1 cellular context compared by ENCODE assay signal in genomic region chr15:66497502-66498455, GRCh38.
TF ChIP-seq lines count a peak whose summit lies in the region.

Gene SNAPC5 (minus strand): TSS chr15:66497762. CDS start chr15:66497731, 31 bp downstream.

TF ChIP-seq in HEK293, 187 proteins besides CTCF, POLR2A, EP300 and RAD21 (continued from another document and continues in another):
- TF ChIP-seq ZNF785 (tag by site-specific recombination; IDR thresholded peaks at IDR 0.05), result 0 out of 2 replicates have a peak, but pooled peaks have one; percentile 63
- no peak for TF ChIP-seq ZNF658 (tag by site-specific recombination; IDR thresholded peaks at IDR 0.05)
- no peak for TF ChIP-seq ZNF26 (tag by site-specific recombination; IDR thresholded peaks at IDR 0.05)
- no peak for TF ChIP-seq BCL11B (tag by site-specific recombination; IDR thresholded peaks at IDR 0.05; ENCODE audit: low read depth)
- no peak for TF ChIP-seq ZNF677 (tag by site-specific recombination; IDR thresholded peaks at IDR 0.05)
- no peak for TF ChIP-seq ZNF514 (tag by site-specific recombination; IDR thresholded peaks at IDR 0.05)
- TF ChIP-seq WT1 (tag by site-specific recombination; IDR thresholded peaks at IDR 0.05), result peak; percentile 80
- TF ChIP-seq, protein P1, sequence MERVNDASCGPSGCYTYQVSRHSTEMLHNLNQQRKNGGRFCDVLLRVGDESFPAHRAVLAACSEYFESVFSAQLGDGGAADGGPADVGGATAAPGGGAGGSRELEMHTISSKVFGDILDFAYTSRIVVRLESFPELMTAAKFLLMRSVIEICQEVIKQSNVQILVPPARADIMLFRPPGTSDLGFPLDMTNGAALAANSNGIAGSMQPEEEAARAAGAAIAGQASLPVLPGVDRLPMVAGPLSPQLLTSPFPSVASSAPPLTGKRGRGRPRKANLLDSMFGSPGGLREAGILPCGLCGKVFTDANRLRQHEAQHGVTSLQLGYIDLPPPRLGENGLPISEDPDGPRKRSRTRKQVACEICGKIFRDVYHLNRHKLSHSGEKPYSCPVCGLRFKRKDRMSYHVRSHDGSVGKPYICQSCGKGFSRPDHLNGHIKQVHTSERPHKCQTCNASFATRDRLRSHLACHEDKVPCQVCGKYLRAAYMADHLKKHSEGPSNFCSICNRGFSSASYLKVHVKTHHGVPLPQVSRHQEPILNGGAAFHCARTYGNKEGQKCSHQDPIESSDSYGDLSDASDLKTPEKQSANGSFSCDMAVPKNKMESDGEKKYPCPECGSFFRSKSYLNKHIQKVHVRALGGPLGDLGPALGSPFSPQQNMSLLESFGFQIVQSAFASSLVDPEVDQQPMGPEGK (tag by site-specific recombination; IDR thresholded peaks at IDR 0.05), result peak; percentile 94
- TF ChIP-seq, protein P2, sequence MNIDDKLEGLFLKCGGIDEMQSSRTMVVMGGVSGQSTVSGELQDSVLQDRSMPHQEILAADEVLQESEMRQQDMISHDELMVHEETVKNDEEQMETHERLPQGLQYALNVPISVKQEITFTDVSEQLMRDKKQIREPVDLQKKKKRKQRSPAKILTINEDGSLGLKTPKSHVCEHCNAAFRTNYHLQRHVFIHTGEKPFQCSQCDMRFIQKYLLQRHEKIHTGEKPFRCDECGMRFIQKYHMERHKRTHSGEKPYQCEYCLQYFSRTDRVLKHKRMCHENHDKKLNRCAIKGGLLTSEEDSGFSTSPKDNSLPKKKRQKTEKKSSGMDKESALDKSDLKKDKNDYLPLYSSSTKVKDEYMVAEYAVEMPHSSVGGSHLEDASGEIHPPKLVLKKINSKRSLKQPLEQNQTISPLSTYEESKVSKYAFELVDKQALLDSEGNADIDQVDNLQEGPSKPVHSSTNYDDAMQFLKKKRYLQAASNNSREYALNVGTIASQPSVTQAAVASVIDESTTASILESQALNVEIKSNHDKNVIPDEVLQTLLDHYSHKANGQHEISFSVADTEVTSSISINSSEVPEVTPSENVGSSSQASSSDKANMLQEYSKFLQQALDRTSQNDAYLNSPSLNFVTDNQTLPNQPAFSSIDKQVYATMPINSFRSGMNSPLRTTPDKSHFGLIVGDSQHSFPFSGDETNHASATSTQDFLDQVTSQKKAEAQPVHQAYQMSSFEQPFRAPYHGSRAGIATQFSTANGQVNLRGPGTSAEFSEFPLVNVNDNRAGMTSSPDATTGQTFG (tag by site-specific recombination; IDR thresholded peaks at IDR 0.05; ENCODE audit: borderline replicate concordance), result peak; percentile 63; the same call in 1 of the 2 replicates
- peak; percentile 97 for TF ChIP-seq ZNF324 (tag by site-specific recombination; IDR thresholded peaks at IDR 0.05)
- no peak for TF ChIP-seq ZNF18 (tag by site-specific recombination; IDR thresholded peaks at IDR 0.05)
- TF ChIP-seq, protein P3, sequence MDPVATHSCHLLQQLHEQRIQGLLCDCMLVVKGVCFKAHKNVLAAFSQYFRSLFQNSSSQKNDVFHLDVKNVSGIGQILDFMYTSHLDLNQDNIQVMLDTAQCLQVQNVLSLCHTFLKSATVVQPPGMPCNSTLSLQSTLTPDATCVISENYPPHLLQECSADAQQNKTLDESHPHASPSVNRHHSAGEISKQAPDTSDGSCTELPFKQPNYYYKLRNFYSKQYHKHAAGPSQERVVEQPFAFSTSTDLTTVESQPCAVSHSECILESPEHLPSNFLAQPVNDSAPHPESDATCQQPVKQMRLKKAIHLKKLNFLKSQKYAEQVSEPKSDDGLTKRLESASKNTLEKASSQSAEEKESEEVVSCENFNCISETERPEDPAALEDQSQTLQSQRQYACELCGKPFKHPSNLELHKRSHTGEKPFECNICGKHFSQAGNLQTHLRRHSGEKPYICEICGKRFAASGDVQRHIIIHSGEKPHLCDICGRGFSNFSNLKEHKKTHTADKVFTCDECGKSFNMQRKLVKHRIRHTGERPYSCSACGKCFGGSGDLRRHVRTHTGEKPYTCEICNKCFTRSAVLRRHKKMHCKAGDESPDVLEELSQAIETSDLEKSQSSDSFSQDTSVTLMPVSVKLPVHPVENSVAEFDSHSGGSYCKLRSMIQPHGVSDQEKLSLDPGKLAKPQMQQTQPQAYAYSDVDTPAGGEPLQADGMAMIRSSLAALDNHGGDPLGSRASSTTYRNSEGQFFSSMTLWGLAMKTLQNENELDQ (tag by site-specific recombination; IDR thresholded peaks at IDR 0.05; ENCODE audit: low read depth), result no peak
- no peak for TF ChIP-seq BCL6B (tag by site-specific recombination; IDR thresholded peaks at IDR 0.05)
- TF ChIP-seq ZNF335 (tag by site-specific recombination; conservative IDR thresholded peaks at IDR 0.05), result peak; percentile 81
- peak; percentile 100 for TF ChIP-seq ZEB2 (tag by site-specific recombination; IDR thresholded peaks at IDR 0.05)
- TF ChIP-seq ZNF621 (tag by site-specific recombination; IDR thresholded peaks at IDR 0.05), result no peak
- peak; percentile 96 for TF ChIP-seq ZNF600 (tag by site-specific recombination; IDR thresholded peaks at IDR 0.05)
- TF ChIP-seq ZNF560 (tag by site-specific recombination; IDR thresholded peaks at IDR 0.05; ENCODE audit: borderline replicate concordance), result no peak
- peak; percentile 81; the same call in 1 of the 2 replicates for TF ChIP-seq TRIM28 (IDR thresholded peaks at IDR 0.05; ENCODE audit: borderline replicate concordance, low read length)
- TF ChIP-seq ZNF24 (tag by site-specific recombination; IDR thresholded peaks at IDR 0.05), result peak; percentile 81; the same call in 1 of the 2 replicates
- peak; percentile 75; the same call in 1 of the 2 replicates for TF ChIP-seq YY1 (tag by site-specific recombination; IDR thresholded peaks at IDR 0.05)
- no peak for TF ChIP-seq ZNF202 (tag by site-specific recombination; IDR thresholded peaks at IDR 0.05; ENCODE audit: borderline replicate concordance)
- TF ChIP-seq ZFP3 (tag by site-specific recombination; IDR thresholded peaks at IDR 0.05; ENCODE audit: low read depth), result no peak
- peak; percentile 96 for TF ChIP-seq ZBTB21 (tag by site-specific recombination; IDR thresholded peaks at IDR 0.05)
- peak; percentile 6; the same call in 1 of the 2 replicates for TF ChIP-seq ZBTB48 (tag by site-specific recombination; IDR thresholded peaks at IDR 0.05)
- TF ChIP-seq ZSCAN23 (tag by site-specific recombination; IDR thresholded peaks at IDR 0.05), result peak; percentile 85
- TF ChIP-seq ZNF138 (tag by site-specific recombination; IDR thresholded peaks at IDR 0.05; ENCODE audit: borderline replicate concordance), result no peak
- TF ChIP-seq ZSCAN30 (tag by site-specific recombination; IDR thresholded peaks at IDR 0.05), result peak; percentile 99
- TF ChIP-seq EGR2 (tag by site-specific recombination; IDR thresholded peaks at IDR 0.05; ENCODE audit: low read depth), result peak; percentile 24; the same call in 1 of the 2 replicates
- TF ChIP-seq BCL11A (tag by site-specific recombination; IDR thresholded peaks at IDR 0.05; ENCODE audit: low read depth), result peak; percentile 89
- TF ChIP-seq, protein P4, sequence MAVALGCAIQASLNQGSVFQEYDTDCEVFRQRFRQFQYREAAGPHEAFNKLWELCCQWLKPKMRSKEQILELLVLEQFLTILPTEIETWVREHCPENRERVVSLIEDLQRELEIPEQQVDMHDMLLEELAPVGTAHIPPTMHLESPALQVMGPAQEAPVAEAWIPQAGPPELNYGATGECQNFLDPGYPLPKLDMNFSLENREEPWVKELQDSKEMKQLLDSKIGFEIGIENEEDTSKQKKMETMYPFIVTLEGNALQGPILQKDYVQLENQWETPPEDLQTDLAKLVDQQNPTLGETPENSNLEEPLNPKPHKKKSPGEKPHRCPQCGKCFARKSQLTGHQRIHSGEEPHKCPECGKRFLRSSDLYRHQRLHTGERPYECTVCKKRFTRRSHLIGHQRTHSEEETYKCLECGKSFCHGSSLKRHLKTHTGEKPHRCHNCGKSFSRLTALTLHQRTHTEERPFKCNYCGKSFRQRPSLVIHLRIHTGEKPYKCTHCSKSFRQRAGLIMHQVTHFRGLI (tag by site-specific recombination; IDR thresholded peaks at IDR 0.05), result peak; percentile 44; the same call in 1 of the 2 replicates
- no peak for TF ChIP-seq ZSCAN18 (tag by site-specific recombination; IDR thresholded peaks at IDR 0.05)
- no peak; the same call in 1 of the 2 replicates for TF ChIP-seq KLF7 (tag by site-specific recombination; IDR thresholded peaks at IDR 0.05; ENCODE audit: borderline replicate concordance)
- TF ChIP-seq ZNF366 (tag by site-specific recombination; conservative IDR thresholded peaks at IDR 0.05), result 0 out of 2 replicates have a peak, but pooled peaks have one; percentile 24
- peak; percentile 77; the same call in 1 of the 2 replicates for TF ChIP-seq ZNF837 (tag by site-specific recombination; IDR thresholded peaks at IDR 0.05)
- TF ChIP-seq ZNF548 (tag by site-specific recombination; IDR thresholded peaks at IDR 0.05), result no peak
- TF ChIP-seq ZNF544 (tag by site-specific recombination; IDR thresholded peaks at IDR 0.05), result no peak
- TF ChIP-seq ZNF133 (tag by site-specific recombination; IDR thresholded peaks at IDR 0.05), result no peak
- TF ChIP-seq ZNF423 (tag by site-specific recombination; IDR thresholded peaks at IDR 0.05), result 0 out of 2 replicates have a peak, but pooled peaks have one; percentile 11
- TF ChIP-seq, protein P5, sequence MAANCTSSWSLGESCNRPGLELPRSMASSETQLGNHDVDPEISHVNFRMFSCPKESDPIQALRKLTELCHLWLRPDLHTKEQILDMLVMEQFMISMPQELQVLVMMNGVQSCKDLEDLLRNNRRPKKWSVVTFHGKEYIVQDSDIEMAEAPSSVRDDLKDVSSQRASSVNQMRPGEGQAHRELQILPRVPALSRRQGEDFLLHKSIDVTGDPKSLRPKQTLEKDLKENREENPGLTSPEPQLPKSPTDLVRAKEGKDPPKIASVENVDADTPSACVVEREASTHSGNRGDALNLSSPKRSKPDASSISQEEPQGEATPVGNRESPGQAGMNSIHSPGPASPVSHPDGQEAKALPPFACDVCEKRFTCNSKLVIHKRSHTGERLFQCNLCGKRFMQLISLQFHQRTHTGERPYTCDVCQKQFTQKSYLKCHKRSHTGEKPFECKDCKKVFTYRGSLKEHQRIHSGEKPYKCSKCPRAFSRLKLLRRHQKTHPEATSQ (tag by site-specific recombination; IDR thresholded peaks at IDR 0.05), result no peak
- TF ChIP-seq ZBTB7A (tag by site-specific recombination; IDR thresholded peaks at IDR 0.05; ENCODE audit: low read depth), result peak; percentile 73
- no peak for TF ChIP-seq ZNF350 (tag by site-specific recombination; IDR thresholded peaks at IDR 0.05)
- TF ChIP-seq ZBTB8A (tag by site-specific recombination; IDR thresholded peaks at IDR 0.05), result peak; percentile 96
- TF ChIP-seq ZNF549 (tag by site-specific recombination; IDR thresholded peaks at IDR 0.05), result no peak
- TF ChIP-seq ZNF777 (tag by site-specific recombination; IDR thresholded peaks at IDR 0.05; ENCODE audit: borderline replicate concordance), result no peak
- TF ChIP-seq MYNN (tag by site-specific recombination; IDR thresholded peaks at IDR 0.05; ENCODE audit: borderline replicate concordance), result 0 out of 2 replicates have a peak, but pooled peaks have one; percentile 37
- TF ChIP-seq ZNF501 (tag by site-specific recombination; IDR thresholded peaks at IDR 0.05), result peak; percentile 99
- 0 out of 2 replicates have a peak, but pooled peaks have one; percentile 33 for TF ChIP-seq ZNF10 (tag by site-specific recombination; IDR thresholded peaks at IDR 0.05)
- no peak for TF ChIP-seq TCF7L2 (IDR thresholded peaks at IDR 0.05; ENCODE audit: borderline replicate concordance, low read depth, low read length)
- peak; percentile 19; the same call in 1 of the 2 replicates for TF ChIP-seq ZNF624 (tag by site-specific recombination; IDR thresholded peaks at IDR 0.05)
- peak; percentile 40; the same call in 1 of the 2 replicates for TF ChIP-seq ZNF654 (tag by site-specific recombination; IDR thresholded peaks at IDR 0.05; ENCODE audit: low read depth)
- TF ChIP-seq ZNF529 (tag by site-specific recombination; IDR thresholded peaks at IDR 0.05; ENCODE audit: insufficient replicate concordance), result no peak
- no peak for TF ChIP-seq ZNF16 (tag by site-specific recombination; IDR thresholded peaks at IDR 0.05; ENCODE audit: low read depth)
- TF ChIP-seq ZFP41 (tag by site-specific recombination; IDR thresholded peaks at IDR 0.05; ENCODE audit: borderline replicate concordance), result no peak
- TF ChIP-seq ZNF416 (tag by site-specific recombination; IDR thresholded peaks at IDR 0.05), result no peak
